Comparison of ENCODE assay signal across 2 cellular contexts in the genomic region with DNA sequence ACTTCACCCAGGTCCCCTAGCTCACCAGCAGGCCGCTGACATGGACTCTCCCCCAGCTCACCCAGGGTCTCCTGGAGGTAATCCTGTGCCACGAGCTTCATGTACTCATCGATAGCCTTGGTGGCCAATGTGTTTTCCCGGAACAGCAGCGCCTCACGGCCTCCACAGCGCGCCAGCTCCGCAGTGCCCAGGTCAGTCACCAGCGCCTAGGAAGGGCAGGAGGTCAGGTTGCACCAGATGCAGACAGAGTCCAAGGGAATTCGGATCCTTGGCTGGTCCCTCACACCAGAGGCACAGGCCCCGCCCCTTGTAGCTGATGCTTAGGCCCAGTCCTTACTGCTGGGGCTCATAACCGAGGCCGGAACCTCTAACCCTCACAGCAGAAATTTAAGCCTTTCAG.
TF ChIP-seq lines count a peak whose summit lies in the region.

No MANE protein-coding gene starts in this region.

TF ChIP-seq in liver, 16 proteins besides CTCF, POLR2A, EP300 and RAD21:
- peak; percentile 61 to 73 for TF ChIP-seq HNF4A (conservative IDR thresholded peaks at IDR 0.05)
- peak; percentile 30 to 55 for TF ChIP-seq RXRA (IDR thresholded peaks at IDR 0.05)
- TF ChIP-seq FOXA2 (IDR thresholded peaks at IDR 0.05): no peak
- TF ChIP-seq GABPA (IDR thresholded peaks at IDR 0.05 in 1 of 2, conservative IDR thresholded peaks at IDR 0.05 in 1 of 2): no peak
- TF ChIP-seq, protein P1, sequence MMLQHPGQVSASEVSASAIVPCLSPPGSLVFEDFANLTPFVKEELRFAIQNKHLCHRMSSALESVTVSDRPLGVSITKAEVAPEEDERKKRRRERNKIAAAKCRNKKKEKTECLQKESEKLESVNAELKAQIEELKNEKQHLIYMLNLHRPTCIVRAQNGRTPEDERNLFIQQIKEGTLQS (IDR thresholded peaks at IDR 0.05): no peak
- peak; percentile 8 for TF ChIP-seq HNF4G (IDR thresholded peaks at IDR 0.05)
- TF ChIP-seq, protein P2, sequence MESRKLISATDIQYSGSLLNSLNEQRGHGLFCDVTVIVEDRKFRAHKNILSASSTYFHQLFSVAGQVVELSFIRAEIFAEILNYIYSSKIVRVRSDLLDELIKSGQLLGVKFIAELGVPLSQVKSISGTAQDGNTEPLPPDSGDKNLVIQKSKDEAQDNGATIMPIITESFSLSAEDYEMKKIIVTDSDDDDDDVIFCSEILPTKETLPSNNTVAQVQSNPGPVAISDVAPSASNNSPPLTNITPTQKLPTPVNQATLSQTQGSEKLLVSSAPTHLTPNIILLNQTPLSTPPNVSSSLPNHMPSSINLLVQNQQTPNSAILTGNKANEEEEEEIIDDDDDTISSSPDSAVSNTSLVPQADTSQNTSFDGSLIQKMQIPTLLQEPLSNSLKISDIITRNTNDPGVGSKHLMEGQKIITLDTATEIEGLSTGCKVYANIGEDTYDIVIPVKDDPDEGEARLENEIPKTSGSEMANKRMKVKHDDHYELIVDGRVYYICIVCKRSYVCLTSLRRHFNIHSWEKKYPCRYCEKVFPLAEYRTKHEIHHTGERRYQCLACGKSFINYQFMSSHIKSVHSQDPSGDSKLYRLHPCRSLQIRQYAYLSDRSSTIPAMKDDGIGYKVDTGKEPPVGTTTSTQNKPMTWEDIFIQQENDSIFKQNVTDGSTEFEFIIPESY (IDR thresholded peaks at IDR 0.05): no peak

TF ChIP-seq in HepG2, 621 proteins besides CTCF, POLR2A, EP300 and RAD21:
- TF ChIP-seq ZNF446 (CRISPR knock-in tag; IDR thresholded peaks at IDR 0.05) (no peak), HMGA1 (CRISPR knock-in tag; conservative IDR thresholded peaks at IDR 0.05) (no peak)
- TF ChIP-seq, protein P3, sequence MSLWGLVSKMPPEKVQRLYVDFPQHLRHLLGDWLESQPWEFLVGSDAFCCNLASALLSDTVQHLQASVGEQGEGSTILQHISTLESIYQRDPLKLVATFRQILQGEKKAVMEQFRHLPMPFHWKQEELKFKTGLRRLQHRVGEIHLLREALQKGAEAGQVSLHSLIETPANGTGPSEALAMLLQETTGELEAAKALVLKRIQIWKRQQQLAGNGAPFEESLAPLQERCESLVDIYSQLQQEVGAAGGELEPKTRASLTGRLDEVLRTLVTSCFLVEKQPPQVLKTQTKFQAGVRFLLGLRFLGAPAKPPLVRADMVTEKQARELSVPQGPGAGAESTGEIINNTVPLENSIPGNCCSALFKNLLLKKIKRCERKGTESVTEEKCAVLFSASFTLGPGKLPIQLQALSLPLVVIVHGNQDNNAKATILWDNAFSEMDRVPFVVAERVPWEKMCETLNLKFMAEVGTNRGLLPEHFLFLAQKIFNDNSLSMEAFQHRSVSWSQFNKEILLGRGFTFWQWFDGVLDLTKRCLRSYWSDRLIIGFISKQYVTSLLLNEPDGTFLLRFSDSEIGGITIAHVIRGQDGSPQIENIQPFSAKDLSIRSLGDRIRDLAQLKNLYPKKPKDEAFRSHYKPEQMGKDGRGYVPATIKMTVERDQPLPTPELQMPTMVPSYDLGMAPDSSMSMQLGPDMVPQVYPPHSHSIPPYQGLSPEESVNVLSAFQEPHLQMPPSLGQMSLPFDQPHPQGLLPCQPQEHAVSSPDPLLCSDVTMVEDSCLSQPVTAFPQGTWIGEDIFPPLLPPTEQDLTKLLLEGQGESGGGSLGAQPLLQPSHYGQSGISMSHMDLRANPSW (CRISPR knock-in tag; IDR thresholded peaks at IDR 0.05; ENCODE audit: borderline replicate concordance): no peak
- TF ChIP-seq, protein P4, sequence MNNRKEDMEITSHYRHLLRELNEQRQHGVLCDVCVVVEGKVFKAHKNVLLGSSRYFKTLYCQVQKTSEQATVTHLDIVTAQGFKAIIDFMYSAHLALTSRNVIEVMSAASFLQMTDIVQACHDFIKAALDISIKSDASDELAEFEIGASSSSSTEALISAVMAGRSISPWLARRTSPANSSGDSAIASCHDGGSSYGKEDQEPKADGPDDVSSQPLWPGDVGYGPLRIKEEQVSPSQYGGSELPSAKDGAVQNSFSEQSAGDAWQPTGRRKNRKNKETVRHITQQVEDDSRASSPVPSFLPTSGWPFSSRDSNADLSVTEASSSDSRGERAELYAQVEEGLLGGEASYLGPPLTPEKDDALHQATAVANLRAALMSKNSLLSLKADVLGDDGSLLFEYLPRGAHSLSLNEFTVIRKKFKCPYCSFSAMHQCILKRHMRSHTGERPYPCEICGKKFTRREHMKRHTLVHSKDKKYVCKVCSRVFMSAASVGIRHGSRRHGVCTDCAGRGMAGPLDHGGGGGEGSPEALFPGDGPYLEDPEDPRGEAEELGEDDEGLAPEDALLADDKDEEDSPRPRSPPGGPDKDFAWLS (CRISPR knock-in tag; IDR thresholded peaks at IDR 0.05; ENCODE audit: borderline replicate concordance): no peak
